Comparison of ENCODE assay signal across 8 cellular contexts in the genomic region with DNA sequence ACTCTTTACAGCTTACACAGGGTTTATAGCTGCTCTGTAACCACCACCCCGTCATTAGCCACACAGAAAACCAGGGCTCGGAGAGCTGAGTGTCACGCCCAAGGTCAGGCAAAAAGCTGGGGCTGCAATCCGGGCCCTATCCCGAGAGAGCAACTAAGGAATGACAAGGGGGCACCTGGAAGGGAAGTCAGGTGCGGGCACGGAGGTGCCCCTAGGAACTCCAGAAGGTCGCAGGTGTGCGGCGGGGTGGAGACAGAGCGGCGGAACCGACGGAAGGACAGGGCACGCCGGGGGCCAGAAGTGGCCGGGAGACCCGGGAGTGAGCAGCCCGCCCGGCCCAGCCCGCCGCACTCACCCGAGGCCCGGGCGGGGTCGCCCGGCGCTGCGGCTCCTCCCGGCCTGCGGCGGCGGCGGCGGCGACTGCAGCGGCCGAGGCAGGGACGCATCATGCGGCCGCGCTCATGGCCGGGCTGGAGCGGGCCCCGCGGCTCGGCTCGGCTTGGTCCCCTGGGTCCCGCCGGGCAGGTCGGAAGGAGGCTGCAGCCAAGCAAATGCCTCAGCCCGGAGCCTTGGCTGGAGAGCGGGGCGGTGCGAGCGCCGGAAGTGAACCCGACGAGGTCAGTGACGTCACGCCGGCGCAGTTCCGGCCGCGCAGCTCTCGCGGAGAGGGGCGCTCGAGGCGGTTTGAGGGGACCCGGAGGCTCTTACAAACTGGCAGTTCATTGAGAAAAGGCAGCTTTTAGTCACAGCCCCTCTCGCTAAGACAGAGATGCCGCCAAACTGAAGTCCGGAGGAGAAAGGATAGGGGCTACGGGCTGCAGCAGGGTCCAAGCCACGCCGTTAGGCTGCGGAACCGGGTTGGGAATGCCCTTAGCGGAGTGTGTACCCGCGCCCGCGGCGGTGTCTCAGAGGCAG. TPM values are rescaled to one million over a fixed set of nuclear protein-coding genes. Genes with fewer than 3 reads are reported as not detected.
A peak's percentile ranks its signal among the peaks of the same experiment; 100 is the strongest.
DNase-seq lines count a peak whose midpoint lies in the region; ATAC-seq and TF ChIP-seq lines count a peak whose summit lies in the region.

A gene with protein sequence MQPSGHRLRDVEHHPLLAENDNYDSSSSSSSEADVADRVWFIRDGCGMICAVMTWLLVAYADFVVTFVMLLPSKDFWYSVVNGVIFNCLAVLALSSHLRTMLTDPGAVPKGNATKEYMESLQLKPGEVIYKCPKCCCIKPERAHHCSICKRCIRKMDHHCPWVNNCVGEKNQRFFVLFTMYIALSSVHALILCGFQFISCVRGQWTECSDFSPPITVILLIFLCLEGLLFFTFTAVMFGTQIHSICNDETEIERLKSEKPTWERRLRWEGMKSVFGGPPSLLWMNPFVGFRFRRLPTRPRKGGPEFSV (minus strand): TSS at position 605 of the 915 bp plus-strand sequence. CDS start 20,917 bp downstream, outside the sequence.

- H3K36me3 ChIP-seq in KOPT-K1 (ENCODE audit: insufficient read depth, low read length) (peaks cover 6% of the 10 kb centered on the region; the same call in 1 of the 2 replicates), neuron (ENCODE audit: insufficient read depth, low read length) (no peaks in the 10 kb centered on the region), subcutaneous abdominal adipose tissue (ENCODE audit: control insufficient read depth in 5 of 5, insufficient read depth in 5 of 5, low read length in 5 of 5) (peaks cover 0 to 3% (median 0%) of the 10 kb centered on the region in 5 donors)

- H3K9me3 ChIP-seq in KOPT-K1 (ENCODE audit: insufficient read depth, low read length, poor library complexity, severe bottlenecking) (no peaks in the 10 kb centered on the region), neuron (ENCODE audit: low read length) (no peaks in the 10 kb centered on the region), subcutaneous abdominal adipose tissue (ENCODE audit: control insufficient read depth in 5 of 5, low read length in 5 of 5) (no peaks in the 10 kb centered on the region)

- no peaks in the 10 kb centered on the region for H3K27me3 ChIP-seq in neuron (ENCODE audit: insufficient read depth, low read length)
- H3K27me3 ChIP-seq in subcutaneous abdominal adipose tissue (ENCODE audit: control insufficient read depth in 5 of 5, insufficient read depth in 4 of 5, low read length in 5 of 5), result no peaks in the 10 kb centered on the region

- H3K27ac ChIP-seq in KOPT-K1 (ENCODE audit: low read depth, low read length, poor library complexity, severe bottlenecking) (peak within 1 kb of the TSS; percentile 82), subcutaneous abdominal adipose tissue (ENCODE audit: low read depth, low read length) (peak within 1 kb of the TSS; percentile 97)

- peak; percentile 89 for ATAC-seq in GM21737 (IDR thresholded peaks at IDR 0.05; ENCODE audit: unreplicated experiment)

- TF ChIP-seq CTCF in foreskin fibroblast (IDR thresholded peaks at IDR 0.05; ENCODE audit: low read depth, low read length), result peak; percentile 2

- H2AFZ ChIP-seq in neuron (ENCODE audit: low read depth, low read length), result peak within 1 kb of the TSS; percentile 69

- H3K4me1 ChIP-seq in neuron (ENCODE audit: insufficient read depth, low read length), result peaks cover 10% of the 10 kb centered on the region
- H3K4me1 ChIP-seq in subcutaneous abdominal adipose tissue (ENCODE audit: control insufficient read depth in 5 of 5, insufficient read depth in 5 of 5, low read length in 5 of 5), result peaks cover 3 to 39% (median 26%) of the 10 kb centered on the region in 5 donors

- DNase-seq in Daoy (ENCODE audit: low read depth) (peak; percentile 87), SIG-M5 treated with dmso at 0.1 percent for 504 hours (lab: John Stamatoyannopoulos, UW; ENCODE audit: unreplicated experiment) (peak; percentile 80), activated gamma-delta T cell treated with Interleukin-2 at 50 U/mL for 16 hours (peak; percentile 83), foreskin fibroblast (peak; percentile 82 to 95)

- peak within 1 kb of the TSS; percentile 90 to 95 for H3K4me3 ChIP-seq in foreskin fibroblast (ENCODE audit: low read depth in 1 of 2, low read length in 2 of 2)
- H3K4me3 ChIP-seq in neuron (ENCODE audit: low read length), result peak within 1 kb of the TSS; percentile 87
- peak within 1 kb of the TSS; percentile 80 to 97 (median 86) for H3K4me3 ChIP-seq in subcutaneous abdominal adipose tissue (ENCODE audit: low read depth in 1 of 5, low read length in 5 of 5)

- peak within 1 kb of the TSS; percentile 87 to 99 (median 95) for H3K9ac ChIP-seq in subcutaneous abdominal adipose tissue (ENCODE audit: low read length in 5 of 5)

RNA-seq across cellular contexts. Expression of the gene that starts here (rescaled TPM):
- 27.7 and 34.4 TPM in 2 replicates for total RNA-seq in Daoy (2014; rRNA removed; shearing (Covaris generic))

Comparison
In these comparisons a context has a peak if more than half of its experiments do, and no peak if none do; other contexts are left out.
1. Peak in every context shown above with its lines: DNase-seq, ATAC-seq, H3K4me3 ChIP-seq and H3K27ac ChIP-seq.